Comparison of ENCODE assay signal across 27 cellular contexts in the genomic region with DNA sequence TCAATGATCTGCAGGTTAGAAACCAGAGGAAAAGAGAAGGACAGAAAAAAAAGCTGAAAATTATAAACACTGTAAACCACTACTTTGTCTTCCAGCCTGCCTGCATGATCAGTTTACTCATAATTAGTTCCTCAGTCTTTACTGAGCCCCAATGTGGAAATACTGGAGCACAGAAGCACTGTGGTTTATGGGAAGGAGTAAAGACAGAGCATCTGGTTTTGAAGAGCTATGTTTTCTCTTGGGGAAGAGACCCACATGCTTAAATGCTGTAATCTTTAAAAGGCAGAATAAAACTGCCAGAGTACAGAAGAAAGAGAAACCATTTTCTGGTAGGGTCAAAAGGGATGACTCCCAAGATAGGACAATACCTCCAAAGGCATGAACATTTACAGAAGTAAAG.
"Had no signal": no experiment of that assay in that cellular context is flagged by ENCODE, and none has a peak within 500 bp of the region (broad histone marks: within the 10 kb centered on the region; RNA-seq: fewer than 3 reads in every experiment).

No MANE protein-coding gene starts in this region.

- H3K9me3 Mint-ChIP-seq: activated T-cell treated with anti-CD3 and anti-CD28 coated beads, Interleukin-2, amount 50 U/mL, for 24 hours; dendritic cell treated with granulocyte-macrophage colony-stimulating factor and Interleukin-4, amounts not matched to agents 40 ng/mL and 50 ng/mL, for 4 days; nephron progenitor cell; type B pancreatic cell had no signal

- H3K27me3 Mint-ChIP-seq: activated T-cell treated with anti-CD3 and anti-CD28 coated beads, Interleukin-2, amount 50 U/mL, for 24 hours; activated T-helper 17 cell treated with anti-CD3 and anti-CD28 coated beads, Interleukin-2, amount 50 U/mL, for 72 hours; dendritic cell treated with granulocyte-macrophage colony-stimulating factor and Interleukin-4, amounts not matched to agents 40 ng/mL and 50 ng/mL, for 4 days; type B pancreatic cell had no signal

- H3K4me3 Mint-ChIP-seq: activated T-cell treated with anti-CD3 and anti-CD28 coated beads, Interleukin-2, amount 50 U/mL, for 24 hours; activated T-helper 17 cell treated with anti-CD3 and anti-CD28 coated beads, Interleukin-2, amount 50 U/mL, for 72 hours; dendritic cell treated with granulocyte-macrophage colony-stimulating factor and Interleukin-4, amounts not matched to agents 40 ng/mL and 50 ng/mL, for 4 days; nephron progenitor cell; type B pancreatic cell; WTC11 had no signal

- DNase-seq: activated CD4-positive, alpha-beta T cell treated with anti-CD3 and anti-CD28 coated beads, Interleukin-2, amount 50 U/mL, for 4 hours; activated CD8-positive, alpha-beta memory T cell treated with anti-CD3 and anti-CD28 coated beads for 24 hours; activated CD8-positive, alpha-beta memory T cell treated with anti-CD3 and anti-CD28 coated beads, Interleukin-2, amount 50 U/mL, for 4 hours; activated T-cell treated with anti-CD3 and anti-CD28 coated beads, Interleukin-2, amount 50 U/mL, for 24 hours; aorta; brain microvascular endothelial cell; caudate nucleus; effector CD4-positive, alpha-beta T cell; heart right ventricle; left colon; mesendoderm; mucosa of descending colon; nephron progenitor cell; nucleus accumbens; right lobe of liver; spleen; stimulated activated CD4-positive, alpha-beta T cell treated with anti-CD3 and anti-CD28 coated beads, Interleukin-4, amount 100 ng/mL, for 1 hour; stimulated activated naive CD4-positive, alpha-beta T cell; T-helper 9 cell had no signal

- ATAC-seq: activated naive CD4-positive, alpha-beta T cell treated with anti-CD3 and anti-CD28 coated beads, Interleukin-2, amount 50 U/mL, for 72 hours; activated T-helper 17 cell treated with anti-CD3 and anti-CD28 coated beads, Interleukin-2, amount 50 U/mL, for 72 hours; heart right ventricle; left colon; mucosa of descending colon; right lobe of liver; WTC11 had no signal

- H3K36me3 ChIP-seq: brain microvascular endothelial cell, heart right ventricle, right lobe of liver, spleen, thoracic aorta had no signal

- H3K4me3 ChIP-seq: heart right ventricle, mucosa of descending colon, right lobe of liver, spleen, thoracic aorta had no signal

- H3K27ac Mint-ChIP-seq: activated naive CD4-positive, alpha-beta T cell treated with anti-CD3 and anti-CD28 coated beads, Interleukin-2, amount 50 U/mL, for 72 hours; activated T-cell treated with anti-CD3 and anti-CD28 coated beads, Interleukin-2, amount 50 U/mL, for 24 hours; activated T-helper 17 cell treated with anti-CD3 and anti-CD28 coated beads, Interleukin-2, amount 50 U/mL, for 72 hours; dendritic cell treated with granulocyte-macrophage colony-stimulating factor and Interleukin-4, amounts not matched to agents 40 ng/mL and 50 ng/mL, for 4 days; nephron progenitor cell; type B pancreatic cell; WTC11 had no signal

- H3K4me1 Mint-ChIP-seq: activated T-helper 17 cell treated with anti-CD3 and anti-CD28 coated beads, Interleukin-2, amount 50 U/mL, for 72 hours; nephron progenitor cell; WTC11 had no signal

- H3K27me3 ChIP-seq: brain microvascular endothelial cell, heart right ventricle, right lobe of liver, spleen had no signal

- H3K9ac ChIP-seq: parathyroid adenoma had no signal

- H2AFZ ChIP-seq: parathyroid adenoma had no signal

- H3K79me2 ChIP-seq: parathyroid adenoma had no signal

- H3K4me1 ChIP-seq: heart right ventricle, parathyroid adenoma, right lobe of liver, spleen had no signal

- H3K27ac ChIP-seq: brain microvascular endothelial cell, heart right ventricle, parathyroid adenoma, right lobe of liver, spleen, thoracic aorta had no signal

- FAIRE-seq: keratinocyte had no signal

- H3K9me3 ChIP-seq: mucosa of descending colon, right lobe of liver, thoracic aorta had no signal

- H3K36me3 Mint-ChIP-seq: activated naive CD4-positive, alpha-beta T cell treated with anti-CD3 and anti-CD28 coated beads, Interleukin-2, amount 50 U/mL, for 72 hours; type B pancreatic cell; WTC11 had no signal
